Comparison of ENCODE assay signal across 33 cellular contexts in genomic region chr1:82874041-82874440, GRCh38.
"Had no signal": no experiment of that assay in that cellular context is flagged by ENCODE, and none has a peak within 500 bp of the region (broad histone marks: within the 10 kb centered on the region; RNA-seq: fewer than 3 reads in every experiment).

No MANE protein-coding gene starts in this region.

- H3K4me1 ChIP-seq: adrenal gland, ascending aorta, body of pancreas, breast epithelium had no signal

- H3K9me3 ChIP-seq: adrenal gland, ascending aorta, body of pancreas, breast epithelium had no signal

- H3K4me3 ChIP-seq: adrenal gland, ascending aorta, body of pancreas, breast epithelium, cardiac muscle cell had no signal

- H3K27ac ChIP-seq: adrenal gland, ascending aorta, body of pancreas, brain microvascular endothelial cell, breast epithelium, cardiac muscle cell had no signal

- H3K27me3 ChIP-seq: adrenal gland, ascending aorta, body of pancreas, brain microvascular endothelial cell, breast epithelium, cardiac muscle cell had no signal

- H3K36me3 ChIP-seq: adrenal gland, ascending aorta, brain microvascular endothelial cell, cardiac muscle cell had no signal

- ATAC-seq: activated naive CD4-positive, alpha-beta T cell treated with anti-CD3 and anti-CD28 coated beads, Interleukin-2, amount 50 U/mL, for 72 hours; activated naive CD8-positive, alpha-beta T cell treated with anti-CD3 and anti-CD28 coated beads, Interleukin-2, amount 50 U/mL, for 24 hours; activated T-cell treated with anti-CD3 and anti-CD28 coated beads, Interleukin-2, amount 50 U/mL, for 4 hours; activated T-cell treated with anti-CD3 and anti-CD28 coated beads, Interleukin-2, amount 50 U/mL, for 72 hours; activated T-helper 17 cell treated with anti-CD3 and anti-CD28 coated beads, Interleukin-2, amount 50 U/mL, for 72 hours; body of pancreas had no signal

- FAIRE-seq: astrocyte, bronchial epithelial cell had no signal

- DNase-seq: activated effector memory CD4-positive, alpha-beta T cell treated with anti-CD3 and anti-CD28 coated beads, Interleukin-2, amount 50 U/mL, for 16 hours; activated effector memory CD4-positive, alpha-beta T cell treated with Interleukin-2 at 50 U/mL for 16 hours; activated gamma-delta T cell; activated gamma-delta T cell treated with Interleukin-2 at 50 U/mL for 16 hours; activated naive CD4-positive, alpha-beta T cell; activated naive CD4-positive, alpha-beta T cell treated with anti-CD3 and anti-CD28 coated beads for 36 hours; activated naive CD4-positive, alpha-beta T cell treated with anti-CD3 and anti-CD28 coated beads, Interleukin-2, amount 10 ng/mL, durations not matched to agents 7 days and 5 days; activated naive CD4-positive, alpha-beta T cell treated with anti-CD3 and anti-CD28 coated beads, Interleukin-2, amount 50 U/mL, for 16 hours; activated naive CD4-positive, alpha-beta T cell treated with Interleukin-2 at 50 U/mL for 16 hours; activated naive CD8-positive, alpha-beta T cell treated with anti-CD3 and anti-CD28 coated beads for 36 hours; activated naive CD8-positive, alpha-beta T cell treated with anti-CD3 and anti-CD28 coated beads, Interleukin-2, amount 10 ng/mL, durations not matched to agents 7 days and 5 days; activated naive CD8-positive, alpha-beta T cell treated with anti-CD3 and anti-CD28 coated beads, Interleukin-2, amount 50 U/mL, for 24 hours; activated T-cell treated with anti-CD3 and anti-CD28 coated beads, Interleukin-2, amount 50 U/mL, for 1 hour; activated T-cell treated with anti-CD3 and anti-CD28 coated beads, Interleukin-2, amount 50 U/mL, for 24 hours; activated T-cell treated with anti-CD3 and anti-CD28 coated beads, Interleukin-2, amount 50 U/mL, for 4 hours; activated T-cell treated with anti-CD3 and anti-CD28 coated beads, Interleukin-2, amount 50 U/mL, for 48 hours; activated T-cell treated with anti-CD3 and anti-CD28 coated beads, Interleukin-2, amount 50 U/mL, for 72 hours; adrenal gland; amniotic stem cell; amygdala; anterior cingulate cortex; aorta; body of pancreas; brain microvascular endothelial cell; caudate nucleus; cerebellar nuclear complex had no signal
